17 cellular contexts compared by ENCODE assay signal in the genomic region with DNA sequence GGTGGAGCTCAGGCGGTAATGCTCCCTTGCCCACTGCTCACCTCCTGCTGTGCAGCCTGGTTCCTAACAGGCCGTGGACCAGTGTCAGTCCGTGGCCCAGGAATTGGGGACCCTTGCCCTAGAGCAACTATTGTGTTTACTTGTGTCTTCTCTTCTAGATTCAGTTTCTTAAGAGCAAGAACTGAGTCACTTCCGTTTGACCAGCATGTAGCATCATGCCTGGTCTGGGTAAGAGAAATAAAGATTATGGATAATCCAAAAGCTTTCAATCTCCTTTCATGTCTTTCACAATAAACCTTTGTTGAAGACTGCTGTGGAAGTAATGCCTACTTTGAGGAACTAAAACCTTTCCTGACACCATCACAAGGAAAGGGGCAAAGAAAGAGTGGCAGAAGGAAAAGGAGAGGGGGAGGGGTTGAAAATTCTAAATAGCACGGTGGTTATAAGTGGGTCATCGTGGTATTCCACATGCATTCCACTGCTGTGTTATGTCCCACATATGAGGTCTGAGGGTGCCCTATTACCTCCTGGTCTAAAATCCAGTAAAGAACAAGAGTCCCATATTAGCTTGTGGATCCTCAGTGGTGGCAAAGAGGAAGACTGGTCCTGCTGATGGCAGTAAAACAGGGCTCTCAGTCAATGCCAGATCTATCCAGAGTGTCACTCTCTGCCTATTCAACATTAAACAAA.
DNase-seq lines count a peak whose midpoint lies in the region; ATAC-seq, FAIRE-seq and TF ChIP-seq lines count a peak whose summit lies in the region.
"Had no signal": no experiment of that assay in that cellular context is flagged by ENCODE, and none has a peak within 500 bp of the region (broad histone marks: within the 10 kb centered on the region; RNA-seq: fewer than 3 reads in every experiment).

No MANE protein-coding gene starts in this region.

- H3K4me1 ChIP-seq in mesenchymal stem cell (ENCODE audit: control insufficient read depth, insufficient read depth, low read depth, low read length) (peaks cover 4% of the 10 kb centered on the region), tibial artery (peaks cover 0 to 48% (median 23%) of the 10 kb centered on the region in 4 donors)

- no peaks in the 10 kb centered on the region for H3K27me3 ChIP-seq in bronchial epithelial cell (ENCODE audit: control insufficient read depth, insufficient read depth, low read length)
- no peaks in the 10 kb centered on the region for H3K27me3 ChIP-seq in mesenchymal stem cell (ENCODE audit: control insufficient read depth in 1 of 2, insufficient read depth in 1 of 2, low read length in 2 of 2)
- H3K27me3 ChIP-seq in tibial artery = no peaks in the 10 kb centered on the region
- no peaks in the 10 kb centered on the region for H3K27me3 ChIP-seq in H7 (ENCODE audit: control insufficient read depth, insufficient read depth, low read length)
- H3K27me3 ChIP-seq in MG63 = no peaks in the 10 kb centered on the region
- H3K27me3 ChIP-seq: SJSA1 had no signal

- H3K4ac ChIP-seq in mesenchymal stem cell (ENCODE audit: low read depth in 1 of 2, low read length in 2 of 2) = peak overlapping the region in 1 of 2 experiments; percentile 95

- intact Hi-C loops in tibial artery (cut with DNase I; ENCODE audit: low total_unique reads) = no loop called here

- peak overlapping the region; percentile 4 to 95 for H2BK12ac ChIP-seq in mesenchymal stem cell (ENCODE audit: low read length in 2 of 2)

- H3K36me3 ChIP-seq in bronchial epithelial cell (ENCODE audit: control insufficient read depth, insufficient read depth, low read length) (no peaks in the 10 kb centered on the region), mesenchymal stem cell (ENCODE audit: control insufficient read depth in 1 of 2, insufficient read depth in 2 of 2, low read depth in 1 of 2, low read length in 2 of 2) (peaks cover 0 to 4% of the 10 kb centered on the region in 2 experiments), tibial artery (no peaks in the 10 kb centered on the region), H7 (replicated peaks; ENCODE audit: control insufficient read depth, insufficient read depth, low read length) (no peaks in the 10 kb centered on the region), MG63 (peaks cover 13% of the 10 kb centered on the region)
- H3K36me3 ChIP-seq: SJSA1 had no signal

- peak overlapping the region; percentile 5 for H4K8ac ChIP-seq in mesenchymal stem cell (ENCODE audit: low read length)

- no peak overlapping the region for H2BK15ac ChIP-seq in mesenchymal stem cell (ENCODE audit: low read depth, poor library complexity, severe bottlenecking)

- H2AK5ac ChIP-seq in mesenchymal stem cell (ENCODE audit: low read length, severe bottlenecking) = no peak overlapping the region

- peak; percentile 61 for DNase-seq in bronchial epithelial cell (ENCODE audit: low read depth)
- peak; percentile 74 for DNase-seq in mesenchymal stem cell
- no peak for DNase-seq in tibial artery
- DNase-seq in DMS153 (lab: John Stamatoyannopoulos, UW) = no peak
- DNase-seq in islet precursor cell = no peak
- no peak for DNase-seq in H7
- no peak for DNase-seq in MG63
- DNase-seq: activated CD4-positive, CD25-positive, alpha-beta regulatory T cell treated with anti-CD3 and anti-CD28 coated beads, Interleukin-2, amount 50 U/mL, for 72 hours; Calu3; cortex of kidney; GDM1; NCI-H1048; stimulated activated CD4-positive, alpha-beta T cell treated with anti-CD3 and anti-CD28 coated beads, Interleukin-2, amount 100 ng/mL, for 48 hours had no signal

- no peak for TF ChIP-seq CTCF in bronchial epithelial cell (IDR thresholded peaks at IDR 0.05; ENCODE audit: insufficient read depth, low read length, severe bottlenecking)
- no peak for TF ChIP-seq CTCF in tibial artery (IDR thresholded peaks at IDR 0.05)

- WGBS in mesenchymal stem cell = 42% methylated on average over 5 of the region's 6 CpGs

- no peak overlapping the region for H3K23ac ChIP-seq in mesenchymal stem cell (ENCODE audit: low read length in 2 of 2)

- H3K14ac ChIP-seq in mesenchymal stem cell (ENCODE audit: low read length in 2 of 2) = peak overlapping the region in 1 of 2 experiments; percentile 37

- no peak overlapping the region for H2BK120ac ChIP-seq in mesenchymal stem cell (ENCODE audit: low read depth, low read length)

- no peak overlapping the region for H3K4me2 ChIP-seq in mesenchymal stem cell (ENCODE audit: low read length, poor library complexity, severe bottlenecking)

- no peak overlapping the region for H2AFZ ChIP-seq in mesenchymal stem cell (ENCODE audit: low read depth, low read length)

- H3K27ac ChIP-seq in mesenchymal stem cell (ENCODE audit: low read length, poor library complexity, severe bottlenecking) (no peak overlapping the region), tibial artery (peak overlapping the region; percentile 52 to 65)
- H3K27ac ChIP-seq: SJSA1 had no signal

- H3K9ac ChIP-seq in mesenchymal stem cell (ENCODE audit: low read length) = peak overlapping the region; percentile 35

- no peaks in the 10 kb centered on the region for H3K79me1 ChIP-seq in mesenchymal stem cell (replicated peaks; ENCODE audit: low read length, poor library complexity, severe bottlenecking)

- peak overlapping the region in 1 of 2 experiments; percentile 87 for H3K18ac ChIP-seq in mesenchymal stem cell (ENCODE audit: low read depth in 1 of 2, low read length in 2 of 2)

- FAIRE-seq in bronchial epithelial cell (lab: Jason Lieb, UNC) = no peak
- FAIRE-seq: GM12878, keratinocyte had no signal

- ATAC-seq in SK-N-SH treated with all-trans-retinoic acid at 6 μM for 48 hours = peak; percentile 12
- ATAC-seq: GM12878 had no signal

- no peaks in the 10 kb centered on the region for H3K9me3 ChIP-seq in mesenchymal stem cell (ENCODE audit: control insufficient read depth, low read length)
- no peaks in the 10 kb centered on the region for H3K9me3 ChIP-seq in tibial artery
- H3K9me3 ChIP-seq in MG63 = no peaks in the 10 kb centered on the region
- H3K9me3 ChIP-seq: SJSA1 had no signal

- H3K4me3 ChIP-seq in bronchial epithelial cell (ENCODE audit: low read depth, low read length) = no peak overlapping the region
- no peak overlapping the region for H3K4me3 ChIP-seq in mesenchymal stem cell (ENCODE audit: insufficient read depth in 1 of 2, low read depth in 1 of 2, low read length in 2 of 2)
- no peak overlapping the region for H3K4me3 ChIP-seq in tibial artery
- H3K4me3 ChIP-seq in H7 (ENCODE audit: insufficient read depth, low read depth, low read length) = no peak overlapping the region
- no peak overlapping the region for H3K4me3 ChIP-seq in MG63
- H3K4me3 ChIP-seq: GM12878, SJSA1 had no signal

- no peak overlapping the region for H2BK5ac ChIP-seq in mesenchymal stem cell (ENCODE audit: low read depth, low read length, poor library complexity, severe bottlenecking)

- H4K91ac ChIP-seq in mesenchymal stem cell (ENCODE audit: low read length) = peak overlapping the region; percentile 44

TF ChIP-seq in SK-N-SH treated with all-trans-retinoic acid at 6 μM for 48 hours, 23 proteins besides CTCF, POLR2A, EP300 and RAD21:
- no peak for TF ChIP-seq ZNF565 (CRISPR knock-in tag; conservative IDR thresholded peaks at IDR 0.05; ENCODE audit: low read depth)
- TF ChIP-seq GLIS3 (CRISPR knock-in tag; IDR thresholded peaks at IDR 0.05) = no peak
- no peak for TF ChIP-seq TCF4 (CRISPR knock-in tag; IDR thresholded peaks at IDR 0.05; ENCODE audit: borderline replicate concordance)

Comparison
In these comparisons a context has a peak if more than half of its experiments do, and no peak if none do; other contexts are left out.
1. DNase-seq: peak in bronchial epithelial cell (single experiment) and mesenchymal stem cell (single experiment); none in tibial artery (0 of 2), DMS153 (single experiment), islet precursor cell (single experiment), H7 (single experiment) and MG63 (single experiment).